ENCODE assay signal across 10 cellular contexts in the genomic region with DNA sequence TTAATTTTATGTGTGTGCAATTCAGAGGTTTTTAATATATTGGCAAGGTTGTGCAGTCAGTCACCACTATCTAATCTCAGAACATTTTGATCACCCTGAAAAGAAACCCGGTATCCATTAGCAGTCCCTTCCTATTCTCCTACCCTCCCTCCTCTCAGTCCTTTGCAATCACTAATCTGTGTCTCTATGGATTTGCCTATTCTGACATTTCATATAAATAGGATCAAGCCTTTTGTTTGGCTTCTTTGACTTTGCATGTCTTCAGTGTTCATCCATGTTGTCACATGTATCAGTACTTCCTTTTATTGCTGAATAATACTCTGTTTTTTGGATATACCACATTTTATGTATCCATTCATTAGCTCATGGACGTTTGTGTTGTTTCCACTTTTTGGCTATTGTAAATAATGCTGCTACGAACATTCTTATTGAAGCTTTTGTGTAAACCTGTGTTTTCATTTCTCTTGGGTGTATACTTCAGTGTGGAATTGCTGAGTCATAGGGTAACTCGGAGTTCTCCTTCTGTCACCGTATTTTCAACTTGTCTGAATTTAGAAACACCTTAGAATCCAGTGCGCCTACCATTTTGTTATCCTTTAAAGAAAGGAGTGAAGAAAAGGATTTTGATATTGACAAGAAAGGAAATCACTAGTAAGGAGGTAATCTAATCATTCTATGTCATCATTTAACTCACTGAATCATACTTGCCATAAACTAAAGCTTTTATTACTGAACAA. TPM values are rescaled to one million over a fixed set of nuclear protein-coding genes. Genes with fewer than 3 reads are reported as not detected.
DNase-seq lines count a peak whose midpoint lies in the region; ATAC-seq, FAIRE-seq and TF ChIP-seq lines count a peak whose summit lies in the region.
"Had no signal": no experiment of that assay in that cellular context is flagged by ENCODE, and none has a peak within 500 bp of the region (broad histone marks: within the 10 kb centered on the region; RNA-seq: fewer than 3 reads in every experiment).

No MANE protein-coding gene starts in this region.

- DNase-seq in GM19239 (ENCODE audit: insufficient read length, low spot score) (no peak), SKM-1 (lab: John Stamatoyannopoulos, UW; ENCODE audit: unreplicated experiment) (peak; percentile 35), fibroblast of lung (ENCODE audit: low read depth in 2 of 2) (peak; percentile 37 to 66), NCI-H82 (lab: John Stamatoyannopoulos, UW) (no peak), occipital lobe (lab: John Stamatoyannopoulos, UW) (no peak)
- DNase-seq: NCI-H1694 had no signal

- H3K4me2 ChIP-seq in BLaER1 (peak overlapping the region; percentile 93), fibroblast of lung (ENCODE audit: extremely low read depth, insufficient read depth, low read length) (no peak overlapping the region)

- TF ChIP-seq CTCF in fibroblast of lung (conservative IDR thresholded peaks at IDR 0.05 in 1 of 2, IDR thresholded peaks at IDR 0.05 in 1 of 2; ENCODE audit: low read depth in 1 of 2, low read length in 2 of 2): no peak

- H2AFZ ChIP-seq in fibroblast of lung (ENCODE audit: low read length): no peak overlapping the region

- H3K79me2 ChIP-seq in fibroblast of lung (ENCODE audit: control insufficient read depth, insufficient read depth, low read length): peaks cover 35% of the 10 kb centered on the region

- ATAC-seq in HG02623 (IDR thresholded peaks at IDR 0.05; ENCODE audit: unreplicated experiment): no peak
- ATAC-seq in GM21528 (IDR thresholded peaks at IDR 0.05; ENCODE audit: low FRiP score, unreplicated experiment): no peak

- H3K9me3 ChIP-seq in BLaER1: no peaks in the 10 kb centered on the region
- no peaks in the 10 kb centered on the region for H3K9me3 ChIP-seq in fibroblast of lung (ENCODE audit: control insufficient read depth, insufficient read depth, low read depth, low read length)

- H3K27ac ChIP-seq in BLaER1: no peak overlapping the region
- H3K27ac ChIP-seq in fibroblast of lung (ENCODE audit: insufficient read depth, low read length): no peak overlapping the region

- H3K4me3 ChIP-seq in BLaER1 (no peak overlapping the region), fibroblast of lung (replicated peaks in 1 of 4; ENCODE audit: control extremely low read depth in 1 of 4, insufficient read depth in 1 of 4, low read depth in 3 of 4, low read length in 4 of 4) (no peak overlapping the region)

- H3K36me3 ChIP-seq in BLaER1 (peaks cover 43% of the 10 kb centered on the region), fibroblast of lung (ENCODE audit: control insufficient read depth, insufficient read depth, low read length) (no peaks in the 10 kb centered on the region)

- H3K4me1 ChIP-seq in BLaER1 (peaks cover 34% of the 10 kb centered on the region), fibroblast of lung (ENCODE audit: control insufficient read depth, extremely low read depth, insufficient read depth, low read length) (no peaks in the 10 kb centered on the region)

- peak; percentile 44 for FAIRE-seq in GM19239 (lab: Jason Lieb, UNC)

- H3K27me3 ChIP-seq in BLaER1 (no peaks in the 10 kb centered on the region), fibroblast of lung (ENCODE audit: control insufficient read depth, insufficient read depth, low read length) (no peaks in the 10 kb centered on the region)

- H4K20me1 ChIP-seq in BLaER1 (peaks cover 80% of the 10 kb centered on the region), fibroblast of lung (ENCODE audit: control insufficient read depth, extremely low read depth, insufficient read depth, low read length) (no peaks in the 10 kb centered on the region)

- H3K9ac ChIP-seq in BLaER1: no peak overlapping the region
- no peak overlapping the region for H3K9ac ChIP-seq in fibroblast of lung (ENCODE audit: insufficient read depth, low read length)

RNA-seq across cellular contexts. Expression of a gene that starts 3.4 kb away (rescaled TPM):
- total RNA-seq in fibroblast of lung (3.9 and 6.9 TPM in 2 replicates), occipital lobe (11.5 TPM)
- 4.7 and 8.2 TPM in 2 replicates for polyA plus RNA-seq in fibroblast of lung
- 2.8 and 4.7 TPM in 2 replicates for polyA plus RNA-seq in fibroblast of lung (2012)
- polyA minus RNA-seq in fibroblast of lung (ENCODE audit: low replicate concordance): 2.9 and 8.0 TPM in 2 replicates

RNA-seq across cellular contexts. Expression of a gene that starts 42.5 kb away (rescaled TPM):
- total RNA-seq in fibroblast of lung (12.8 and 39.6 TPM in 2 replicates), occipital lobe (8.4 TPM)
- polyA plus RNA-seq in fibroblast of lung: 200 and 261 TPM in 2 replicates
- 580 and 703 TPM in 2 replicates for polyA plus RNA-seq in fibroblast of lung (2012)
- polyA minus RNA-seq in fibroblast of lung (ENCODE audit: low replicate concordance): 914 and 1,082 TPM in 2 replicates

RNA-seq across cellular contexts. Expression of a gene that starts 47.0 kb away (rescaled TPM):
- total RNA-seq in fibroblast of lung: not detected in 2 replicates
- polyA plus RNA-seq in fibroblast of lung: not detected in 2 replicates
- not detected in 2 replicates for polyA plus RNA-seq in fibroblast of lung (2012)
- polyA minus RNA-seq in fibroblast of lung (ENCODE audit: low replicate concordance): not detected in 2 replicates
- total RNA-seq in occipital lobe: not detected
- polyA plus RNA-seq: esophagus had no signal

Comparison
In these comparisons a context has a peak if more than half of its experiments do, and no peak if none do; other contexts are left out.
1. DNase-seq: peak in SKM-1 (single experiment) and fibroblast of lung (2 of 2); none in GM19239 (single experiment), NCI-H82 (single experiment) and occipital lobe (single experiment).